Comparison of ENCODE assay signal across 8 cellular contexts in genomic region chr4:38179690-38180299, GRCh38.
DNase-seq lines count a peak whose midpoint lies in the region; TF ChIP-seq lines count a peak whose summit lies in the region.

No MANE protein-coding gene starts in this region.

- no peak overlapping the region for H3K4me3 ChIP-seq in CD8-positive, alpha-beta memory T cell (ENCODE audit: low read length)
- H3K4me3 ChIP-seq in liver (ENCODE audit: low read depth in 1 of 3, low read length in 3 of 3) = no peak overlapping the region

- peaks cover 0 to 2% of the 10 kb centered on the region in 2 donors for H3K27me3 Mint-ChIP-seq in CD8-positive, alpha-beta memory T cell

- H3K9me3 Mint-ChIP-seq in CD8-positive, alpha-beta memory T cell = no peaks in the 10 kb centered on the region

- no peaks in the 10 kb centered on the region for H3K36me3 Mint-ChIP-seq in CD8-positive, alpha-beta memory T cell

- H3K9me3 ChIP-seq in CD8-positive, alpha-beta memory T cell (ENCODE audit: low read length) = no peaks in the 10 kb centered on the region
- H3K9me3 ChIP-seq in liver (ENCODE audit: control insufficient read depth in 4 of 4, low read length in 3 of 4) = no peaks in the 10 kb centered on the region

- H3K9ac ChIP-seq in liver (ENCODE audit: low read depth in 1 of 2, low read length in 2 of 2) = no peak overlapping the region

- no peak overlapping the region for H3K27ac ChIP-seq in CD8-positive, alpha-beta memory T cell (ENCODE audit: low read depth, low read length)
- no peak overlapping the region for H3K27ac ChIP-seq in liver (ENCODE audit: low read depth in 1 of 2, low read length in 2 of 2)

- peak; percentile 99 to 100 for TF ChIP-seq RAD21 in liver (IDR thresholded peaks at IDR 0.05)

- no peak overlapping the region for H3K27ac Mint-ChIP-seq in CD8-positive, alpha-beta memory T cell

- H3K27me3 ChIP-seq in CD8-positive, alpha-beta memory T cell (ENCODE audit: insufficient read depth, low read length, poor library complexity, severe bottlenecking) = no peaks in the 10 kb centered on the region
- no peaks in the 10 kb centered on the region for H3K27me3 ChIP-seq in liver (ENCODE audit: control insufficient read depth in 4 of 4, insufficient read depth in 4 of 4, low read length in 3 of 4)

- H3K4me1 Mint-ChIP-seq in CD8-positive, alpha-beta memory T cell = peaks cover 29 to 50% (median 46%) of the 10 kb centered on the region in 3 donors

- no peak overlapping the region for H3K4me3 Mint-ChIP-seq in CD8-positive, alpha-beta memory T cell

- peak; percentile 98 for TF ChIP-seq CTCF in liver (IDR thresholded peaks at IDR 0.05; ENCODE audit: low read depth, low read length, missing input control)

- CTCF ChIA-PET in CD8-positive, alpha-beta memory T cell (lab: Charles Lee) = interaction anchor here (0.6 to 8.2 kb wide), 56 partner anchors 10 to 624 kb away, joined by 3 to 170 read pairs (median 4); partner anchors contain the start of gene TLR10

- 56% methylated on average over 3 of the region's 3 CpGs for WGBS in liver

- POLR2A ChIA-PET in CD8-positive, alpha-beta memory T cell (lab: Charles Lee) = interaction anchor here (1.1 kb wide), 1 partner anchor 525 kb away, joined by 3 read pairs; no protein-coding TSS in a partner anchor

- DNase-seq in CD8-positive, alpha-beta memory T cell = peak; percentile 49 to 81 (median 62)
- DNase-seq in H4 (ENCODE audit: low spot score) (peak; percentile 72), NCI-H226 (peak; percentile 64), dedifferentiated amniotic fluid mesenchymal stem cell (ENCODE audit: extremely low spot score) (peak; percentile 64), NCI-H526 treated with DMSO at 0.1 percent for 48 hours (lab: John Stamatoyannopoulos, UW) (no peak)
- DNase-seq in activated CD4-positive, alpha-beta T cell treated with anti-CD3 and anti-CD28 coated beads, Interleukin-2, amount 50 U/mL, for 24 hours (ENCODE audit: low read depth in 1 of 2, low spot score in 1 of 2) = peak; percentile 58 to 73
- DNase-seq in stimulated activated CD4-positive, alpha-beta T cell treated with anti-CD3 and anti-CD28 coated beads, Interleukin-4, amount 100 ng/mL, for 48 hours (ENCODE audit: low read depth in 2 of 2) = peak; percentile 52 to 61

- H3K36me3 ChIP-seq in CD8-positive, alpha-beta memory T cell (ENCODE audit: insufficient read depth, low read length) = no peaks in the 10 kb centered on the region
- no peaks in the 10 kb centered on the region for H3K36me3 ChIP-seq in liver (ENCODE audit: control insufficient read depth in 4 of 4, insufficient read depth in 3 of 4, low read depth in 1 of 4, low read length in 3 of 4)

- peaks cover 22% of the 10 kb centered on the region for H3K4me1 ChIP-seq in CD8-positive, alpha-beta memory T cell (ENCODE audit: insufficient read depth, low read length)
- H3K4me1 ChIP-seq in liver (ENCODE audit: control insufficient read depth in 4 of 4, insufficient read depth in 4 of 4, low read length in 3 of 4) = peaks cover 1 to 30% (median 28%) of the 10 kb centered on the region in 4 donors

TF ChIP-seq in liver, 16 proteins besides CTCF, POLR2A, EP300 and RAD21:
- peak; percentile 35 to 39 for TF ChIP-seq HNF4A (conservative IDR thresholded peaks at IDR 0.05)
- TF ChIP-seq REST (IDR thresholded peaks at IDR 0.05) = peak; percentile 17
- TF ChIP-seq HNF4G (IDR thresholded peaks at IDR 0.05) = no peak
- peak; percentile 38 to 59 for TF ChIP-seq RXRA (IDR thresholded peaks at IDR 0.05)
- TF ChIP-seq GABPA (IDR thresholded peaks at IDR 0.05 in 1 of 2, conservative IDR thresholded peaks at IDR 0.05 in 1 of 2) = no peak
- TF ChIP-seq EGR1 (IDR thresholded peaks at IDR 0.05; ENCODE audit: low read depth in 2 of 2) = no peak
